ENCODE assay signal across 1 cellular context in genomic region chr6:46948699-46949098, GRCh38.
TF ChIP-seq lines count a peak whose summit lies in the region.

No MANE protein-coding gene starts in this region.

TF ChIP-seq in IMR-90, 13 proteins besides CTCF, POLR2A, EP300 and RAD21 (continued from another document):
- no peak for TF ChIP-seq USF2 (IDR thresholded peaks at IDR 0.05; ENCODE audit: low read depth, low read length)
- no peak for TF ChIP-seq BHLHE40 (IDR thresholded peaks at IDR 0.05; ENCODE audit: low read depth, low read length)
- TF ChIP-seq MAZ (IDR thresholded peaks at IDR 0.05; ENCODE audit: borderline replicate concordance, low read depth, low read length): no peak
- TF ChIP-seq NFE2L2 (IDR thresholded peaks at IDR 0.05; ENCODE audit: low read depth, low read length): no peak
- TF ChIP-seq MAFK (IDR thresholded peaks at IDR 0.05; ENCODE audit: low read depth, low read length): no peak
- TF ChIP-seq CHD1 (IDR thresholded peaks at IDR 0.05; ENCODE audit: low read depth, low read length): no peak
- TF ChIP-seq RCOR1 (IDR thresholded peaks at IDR 0.05; ENCODE audit: insufficient replicate concordance, low read length): no peak
- no peak for TF ChIP-seq SMC3 (IDR thresholded peaks at IDR 0.05; ENCODE audit: low read depth, low read length)
- no peak for TF ChIP-seq FOS (IDR thresholded peaks at IDR 0.05; ENCODE audit: low read depth, low read length)
